8 cellular contexts compared by ENCODE assay signal in the genomic region with DNA sequence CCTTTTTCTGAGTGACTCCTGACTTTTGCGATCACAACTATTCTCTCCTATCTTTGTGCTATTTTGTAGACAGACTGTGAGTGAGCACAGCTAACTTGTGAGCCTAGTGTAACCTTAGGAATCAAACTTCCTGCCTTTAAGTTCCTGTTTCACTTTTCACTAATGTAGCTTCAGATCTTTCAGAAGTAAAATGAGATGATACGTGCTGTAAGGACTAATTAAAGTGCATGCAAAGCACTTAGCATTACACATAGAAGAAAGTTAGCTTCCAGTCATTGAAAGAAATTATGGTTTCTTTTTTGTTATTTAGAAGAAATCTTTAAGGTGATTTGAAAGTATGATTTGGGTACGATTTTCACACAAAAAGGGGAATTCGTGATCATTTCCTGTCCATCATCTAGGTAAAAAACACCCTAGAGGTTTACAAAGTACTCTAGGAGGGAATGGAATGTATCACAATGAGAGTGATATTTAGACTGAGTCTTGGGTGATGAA.
DNase-seq lines count a peak whose midpoint lies in the region; ATAC-seq and TF ChIP-seq lines count a peak whose summit lies in the region.

No MANE protein-coding gene starts in this region.

- peak overlapping the region; percentile 64 for H3K4me3 Mint-ChIP-seq in activated CD8-positive, alpha-beta T cell treated with anti-CD3 and anti-CD28 coated beads for 36 hours

- H2BK15ac ChIP-seq in mesendoderm (replicated peaks; ENCODE audit: low read depth), result no peak overlapping the region

- H3K9me3 ChIP-seq in stomach, result no peaks in the 10 kb centered on the region
- no peaks in the 10 kb centered on the region for H3K9me3 ChIP-seq in ascending aorta

- H3K27me3 ChIP-seq in stomach (no peaks in the 10 kb centered on the region), mesendoderm (ENCODE audit: insufficient read depth, low read length, poor library complexity) (no peaks in the 10 kb centered on the region), ascending aorta (no peaks in the 10 kb centered on the region)

- H4K8ac ChIP-seq in mesendoderm (ENCODE audit: low read depth, low read length), result no peak overlapping the region

- no peaks in the 10 kb centered on the region for H3K79me1 ChIP-seq in mesendoderm (ENCODE audit: low read length)

- no peak overlapping the region for H3K56ac ChIP-seq in mesendoderm (ENCODE audit: low read length)

- no peak overlapping the region for H2AK5ac ChIP-seq in mesendoderm (ENCODE audit: low read length)

- H3K27ac Mint-ChIP-seq in activated CD8-positive, alpha-beta T cell treated with anti-CD3 and anti-CD28 coated beads for 36 hours, result peak overlapping the region; percentile 98

- no peak for TF ChIP-seq EP300 in stomach (IDR thresholded peaks at IDR 0.05)

- H3K79me2 ChIP-seq in mesendoderm (ENCODE audit: control insufficient read depth, insufficient read depth, low read length), result no peaks in the 10 kb centered on the region

- no peak overlapping the region for H2BK120ac ChIP-seq in mesendoderm (ENCODE audit: low read depth, low read length)

- POLR2A ChIA-PET in activated CD8-positive, alpha-beta T cell treated with anti-CD3 and anti-CD28 coated beads for 36 hours (lab: Charles Lee), result interaction anchor here (1.0 to 6.2 kb wide), 2 partner anchors 78 to 122 kb away, joined by 3 to 50 read pairs; a partner anchor contains a TSS

- peak; percentile 40 for TF ChIP-seq POLR2A in GM19099 (IDR thresholded peaks at IDR 0.05; ENCODE audit: extremely low read depth, insufficient read length, low read depth)
- TF ChIP-seq POLR2A in stomach (IDR thresholded peaks at IDR 0.05), result no peak

- peaks cover 10% of the 10 kb centered on the region for H3K9me3 Mint-ChIP-seq in activated CD8-positive, alpha-beta T cell treated with anti-CD3 and anti-CD28 coated beads for 36 hours

- H3K4me2 ChIP-seq in mesendoderm (ENCODE audit: low read length), result no peak overlapping the region

- TF ChIP-seq CTCF in activated CD8-positive, alpha-beta T cell treated with anti-CD3 and anti-CD28 coated beads for 36 hours (IDR thresholded peaks at IDR 0.05), result no peak
- TF ChIP-seq CTCF in stomach (IDR thresholded peaks at IDR 0.05) (no peak), ascending aorta (IDR thresholded peaks at IDR 0.05) (no peak)

- no peak overlapping the region for H3K9ac ChIP-seq in mesendoderm (ENCODE audit: low read length)

- peak; percentile 44 to 66 for DNase-seq in AML-193 (lab: John Stamatoyannopoulos, UW)
- DNase-seq in activated CD8-positive, alpha-beta T cell treated with anti-CD3 and anti-CD28 coated beads for 36 hours, result no peak
- no peak for DNase-seq in stomach
- no peak for DNase-seq in mesendoderm
- DNase-seq in left colon, result no peak
- DNase-seq in ascending aorta (ENCODE audit: low spot score in 2 of 2), result no peak

- CTCF ChIA-PET in activated CD8-positive, alpha-beta T cell treated with anti-CD3 and anti-CD28 coated beads for 36 hours (lab: Charles Lee), result interaction anchor here (4.2 kb wide), 1 partner anchor 122 kb away, joined by 29 read pairs; a partner anchor contains a TSS

- H3K4me3 ChIP-seq in stomach, result no peak overlapping the region
- H3K4me3 ChIP-seq in mesendoderm (ENCODE audit: low read length), result no peak overlapping the region
- no peak overlapping the region for H3K4me3 ChIP-seq in ascending aorta

- 54 to 80% (median 72%) methylated on average over 4 of the region's 4 CpGs for WGBS in stomach, 5 donors
- WGBS in mesendoderm (ENCODE audit: extremely low coverage, insufficient coverage, low lambda C conversion rate), result no CpG with 5 or more reads among the region's 4 CpGs

- ATAC-seq in HG03139 (IDR thresholded peaks at IDR 0.05; ENCODE audit: unreplicated experiment) (peak; percentile 51), left colon (no peak)
- peak; percentile 84 for ATAC-seq in activated CD8-positive, alpha-beta T cell treated with anti-CD3 and anti-CD28 coated beads for 36 hours

- no peak overlapping the region for H3K4ac ChIP-seq in mesendoderm (ENCODE audit: low read depth, low read length)

- H3K27ac ChIP-seq in stomach, result peak overlapping the region in 3 of 5 donors; percentile 25 to 60 (median 49)
- H3K27ac ChIP-seq in mesendoderm (ENCODE audit: low read depth, low read length), result no peak overlapping the region
- no peak overlapping the region for H3K27ac ChIP-seq in ascending aorta

- H3K36me3 Mint-ChIP-seq in activated CD8-positive, alpha-beta T cell treated with anti-CD3 and anti-CD28 coated beads for 36 hours (ENCODE audit: low read depth), result peaks cover 3% of the 10 kb centered on the region

- H3K23ac ChIP-seq in mesendoderm (ENCODE audit: low read length), result no peak overlapping the region

- no peaks in the 10 kb centered on the region for H3K36me3 ChIP-seq in stomach
- no peaks in the 10 kb centered on the region for H3K36me3 ChIP-seq in mesendoderm (ENCODE audit: control insufficient read depth, insufficient read depth, low read length)
- no peaks in the 10 kb centered on the region for H3K36me3 ChIP-seq in ascending aorta

- H4K5ac ChIP-seq in mesendoderm (ENCODE audit: low read length), result no peak overlapping the region

- no peak overlapping the region for H3K18ac ChIP-seq in mesendoderm (ENCODE audit: low read length)

- no peaks in the 10 kb centered on the region for H3K27me3 Mint-ChIP-seq in activated CD8-positive, alpha-beta T cell treated with anti-CD3 and anti-CD28 coated beads for 36 hours

- peaks cover 43% of the 10 kb centered on the region for H3K4me1 Mint-ChIP-seq in activated CD8-positive, alpha-beta T cell treated with anti-CD3 and anti-CD28 coated beads for 36 hours (ENCODE audit: low read depth)

- no peak overlapping the region for H2BK5ac ChIP-seq in mesendoderm (ENCODE audit: low read length)

- intact Hi-C loops in activated CD8-positive, alpha-beta T cell treated with anti-CD3 and anti-CD28 coated beads for 36 hours (cut with micrococcal nuclease), result loop anchor here (1.0 kb wide), 1 partner anchor 123 kb away; a partner anchor contains a TSS
- intact Hi-C loops in stomach (cut with DNase I; ENCODE audit: low total_unique reads), result no loop called here
- intact Hi-C loops in left colon (cut with DNase I, micrococcal nuclease), result no loop called here
- intact Hi-C loops in ascending aorta (cut with DNase I), result no loop called here

- H3K4me1 ChIP-seq in stomach (no peaks in the 10 kb centered on the region), mesendoderm (ENCODE audit: control insufficient read depth, low read depth, low read length) (peaks cover 2% of the 10 kb centered on the region), ascending aorta (no peaks in the 10 kb centered on the region)

Comparison
In these comparisons a context has a peak if more than half of its experiments do, and no peak if none do; other contexts are left out.
1. DNase-seq: peak in AML-193 (2 of 2); none in activated CD8-positive, alpha-beta T cell treated with anti-CD3 and anti-CD28 coated beads for 36 hours (single experiment), stomach (single experiment), mesendoderm (single experiment), left colon (0 of 2) and ascending aorta (0 of 2).
2. H3K27ac ChIP-seq: peak in stomach (3 of 5); none in mesendoderm (single experiment) and ascending aorta (0 of 2).